Comparison of ENCODE assay signal across 10 cellular contexts in genomic region chr7:140084972-140085371, GRCh38. TPM values are rescaled to one million over a fixed set of nuclear protein-coding genes. Genes with fewer than 3 reads are reported as not detected.
DNase-seq lines count a peak whose midpoint lies in the region; ATAC-seq and TF ChIP-seq lines count a peak whose summit lies in the region.
"Had no signal": no experiment of that assay in that cellular context is flagged by ENCODE, and none has a peak within 500 bp of the region (broad histone marks: within the 10 kb centered on the region; RNA-seq: fewer than 3 reads in every experiment).

No MANE protein-coding gene starts in this region.

- ATAC-seq in GM19455 (IDR thresholded peaks at IDR 0.05; ENCODE audit: unreplicated experiment), result peak; percentile 97
- ATAC-seq in HG03354 (IDR thresholded peaks at IDR 0.05; ENCODE audit: poor library complexity, severe bottlenecking, unreplicated experiment), result peak; percentile 85

- H3K36me3 ChIP-seq in GM06990 (ENCODE audit: control insufficient read depth, insufficient read depth, low read length) (no peaks in the 10 kb centered on the region), right atrium auricular region (peaks cover 12% of the 10 kb centered on the region)

- no peaks in the 10 kb centered on the region for H3K4me1 ChIP-seq in right atrium auricular region

- no peaks in the 10 kb centered on the region for H3K9me3 ChIP-seq in right atrium auricular region

- H3K4me3 ChIP-seq in GM06990 (replicated peaks; ENCODE audit: low read depth, low read length) (no peak overlapping the region), right atrium auricular region (no peak overlapping the region)

- H3K27me3 ChIP-seq in GM06990 (replicated peaks; ENCODE audit: control insufficient read depth, insufficient read depth, low read length) (peaks cover 2% of the 10 kb centered on the region), right atrium auricular region (no peaks in the 10 kb centered on the region)

- TF ChIP-seq CTCF in GM06990 (IDR thresholded peaks at IDR 0.05; ENCODE audit: insufficient read depth, low read length, poor library complexity, severe bottlenecking), result no peak
- no peak for TF ChIP-seq CTCF in right atrium auricular region (IDR thresholded peaks at IDR 0.05)

- H3K27ac ChIP-seq in right atrium auricular region, result no peak overlapping the region
- H3K27ac ChIP-seq: KMS-11 had no signal

- DNase-seq in GM06990 (ENCODE audit: extremely low read depth, insufficient read length) (peak; percentile 66), NCI-H1417 treated with DMSO at 0.1 percent for 48 hours (lab: John Stamatoyannopoulos, UW) (no peak), NCI-H128 (lab: John Stamatoyannopoulos, UW; ENCODE audit: unreplicated experiment) (no peak), NCI-H226 (no peak), right atrium auricular region (ENCODE audit: low spot score) (no peak)
- peak; percentile 50 for DNase-seq in activated naive CD4-positive, alpha-beta T cell treated with anti-CD3 and anti-CD28 coated beads, Interleukin-2, amount 50 U/mL, for 16 hours
- DNase-seq: DMS79 treated with DMSO at 0.1 percent for 48 hours had no signal

RNA-seq across cellular contexts. Expression of gene PARP12, which starts 22.2 kb away (rescaled TPM):
- 1 to 10 TPM; 7.5 to 8.5 TPM for total RNA-seq in right atrium auricular region

Comparison
In these comparisons a context has a peak if more than half of its experiments do, and no peak if none do; other contexts are left out.
1. DNase-seq: peak in GM06990 (single experiment) and activated naive CD4-positive, alpha-beta T cell treated with anti-CD3 and anti-CD28 coated beads, Interleukin-2, amount 50 U/mL, for 16 hours (single experiment); none in NCI-H1417 treated with DMSO at 0.1 percent for 48 hours (single experiment), NCI-H128 (single experiment), NCI-H226 (single experiment) and right atrium auricular region (single experiment).